In the genomic region with DNA sequence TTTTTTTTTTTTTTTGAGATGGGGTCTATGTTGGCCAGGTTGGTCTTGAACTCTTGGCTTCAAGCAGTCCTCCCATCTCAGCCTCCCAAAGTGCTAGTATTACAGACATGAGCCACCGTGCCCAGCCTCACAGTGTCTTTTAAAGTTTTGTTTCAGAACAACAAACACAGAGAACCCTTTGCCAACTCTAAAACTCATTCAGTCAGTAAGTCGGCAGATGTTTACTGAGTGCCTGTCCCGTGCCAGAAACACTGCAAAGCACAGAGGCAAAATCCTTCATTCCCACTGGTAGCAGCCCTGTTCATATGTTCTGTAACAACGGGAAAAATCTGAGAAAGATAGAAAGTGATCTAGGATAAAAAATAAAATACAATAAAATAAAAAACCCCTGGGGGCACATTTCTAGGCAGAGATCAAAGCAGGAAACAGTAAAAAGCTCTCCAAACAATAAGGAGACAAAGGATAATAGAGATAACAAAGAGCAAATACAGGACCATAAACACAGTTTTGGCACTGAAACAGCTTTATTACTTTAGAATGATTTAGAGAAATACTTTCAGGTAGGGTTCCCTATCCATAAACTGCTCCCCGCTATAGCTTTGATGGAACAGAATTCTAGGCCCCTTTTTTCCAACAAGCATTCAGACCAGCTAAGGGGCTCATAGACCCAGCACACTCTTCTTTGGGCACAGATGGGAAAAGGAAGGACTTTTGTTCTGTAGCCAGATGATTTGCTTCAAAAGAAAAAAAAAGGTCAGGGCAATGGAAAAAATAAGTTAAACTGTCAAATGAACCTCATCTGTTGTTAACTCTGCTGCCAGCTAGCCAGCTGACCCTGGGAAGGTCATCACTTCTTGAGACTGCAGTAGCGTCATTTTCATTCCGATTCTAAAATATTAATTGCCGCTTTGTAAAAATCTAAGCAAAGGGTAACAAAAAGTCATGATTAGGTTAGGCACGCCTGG, we compare ENCODE assay signal across 15 cellular contexts.
"Had no signal": no experiment of that assay in that cellular context is flagged by ENCODE, and none has a peak within 500 bp of the region (broad histone marks: within the 10 kb centered on the region; RNA-seq: fewer than 3 reads in every experiment).

No MANE protein-coding gene starts in this region.

- H3K27ac ChIP-seq: foreskin keratinocyte, stomach, testis had no signal

- DNase-seq: activated CD4-positive, alpha-beta memory T cell treated with anti-CD3 and anti-CD28 coated beads, Interleukin-2, amount 10 ng/mL, durations not matched to agents 7 days and 5 days; activated CD4-positive, alpha-beta T cell treated with anti-CD3 and anti-CD28 coated beads for 36 hours; activated effector memory CD4-positive, alpha-beta T cell treated with anti-CD3 and anti-CD28 coated beads, Interleukin-2, amount 50 U/mL, for 16 hours; activated T-cell treated with anti-CD3 and anti-CD28 coated beads, Interleukin-2, amount 50 U/mL, for 48 hours; midbrain; naive B cell; retina; stimulated activated CD4-positive, alpha-beta T cell treated with anti-CD3 and anti-CD28 coated beads, Interleukin-12 subunit alpha, Interleukin-12 subunit beta, amount 100 ng/mL, for 4 hours; stimulated activated CD4-positive, alpha-beta T cell treated with anti-CD3 and anti-CD28 coated beads, Interleukin-2, amount 100 ng/mL, for 24 hours; stomach; testis had no signal

- H3K27me3 Mint-ChIP-seq: activated CD4-positive, alpha-beta memory T cell treated with anti-CD3 and anti-CD28 coated beads, Interleukin-2, amount 10 ng/mL, durations not matched to agents 7 days and 5 days had no signal

- H3K36me3 ChIP-seq: stomach had no signal

- H3K4me1 Mint-ChIP-seq: activated CD4-positive, alpha-beta memory T cell treated with anti-CD3 and anti-CD28 coated beads, Interleukin-2, amount 10 ng/mL, durations not matched to agents 7 days and 5 days; activated CD4-positive, alpha-beta T cell treated with anti-CD3 and anti-CD28 coated beads for 36 hours; naive B cell had no signal

- H3K4me3 ChIP-seq: lung, stomach, testis had no signal

- H3K36me3 Mint-ChIP-seq: activated naive CD4-positive, alpha-beta T cell treated with anti-CD3 and anti-CD28 coated beads, Interleukin-2, amount 50 U/mL, for 72 hours; naive B cell had no signal

- H3K9me3 ChIP-seq: stomach, testis had no signal

- H3K27me3 ChIP-seq: foreskin keratinocyte, stomach, testis had no signal

- H3K4me3 Mint-ChIP-seq: activated CD4-positive, alpha-beta memory T cell treated with anti-CD3 and anti-CD28 coated beads, Interleukin-2, amount 10 ng/mL, durations not matched to agents 7 days and 5 days; activated CD4-positive, alpha-beta T cell treated with anti-CD3 and anti-CD28 coated beads for 36 hours; naive B cell; T-helper 1 cell treated with Interleukin-12 subunit alpha and Interleukin-12 subunit beta and Interleukin-4 antibody, amounts not matched to agents 30 μg/mL and 1 μg/mL, for 36 hours had no signal

- ATAC-seq: activated CD4-positive, alpha-beta T cell treated with anti-CD3 and anti-CD28 coated beads for 36 hours; activated naive CD4-positive, alpha-beta T cell treated with anti-CD3 and anti-CD28 coated beads, Interleukin-2, amount 50 U/mL, for 72 hours had no signal

- H3K27ac Mint-ChIP-seq: activated CD4-positive, alpha-beta memory T cell treated with anti-CD3 and anti-CD28 coated beads, Interleukin-2, amount 10 ng/mL, durations not matched to agents 7 days and 5 days; activated CD4-positive, alpha-beta T cell treated with anti-CD3 and anti-CD28 coated beads for 36 hours; activated naive CD4-positive, alpha-beta T cell treated with anti-CD3 and anti-CD28 coated beads, Interleukin-2, amount 50 U/mL, for 72 hours; naive B cell; T-helper 1 cell treated with Interleukin-12 subunit alpha and Interleukin-12 subunit beta and Interleukin-4 antibody, amounts not matched to agents 30 μg/mL and 1 μg/mL, for 36 hours had no signal

- H3K9me3 Mint-ChIP-seq: activated CD4-positive, alpha-beta memory T cell treated with anti-CD3 and anti-CD28 coated beads, Interleukin-2, amount 10 ng/mL, durations not matched to agents 7 days and 5 days; activated naive CD4-positive, alpha-beta T cell treated with anti-CD3 and anti-CD28 coated beads, Interleukin-2, amount 50 U/mL, for 72 hours; naive B cell; T-helper 1 cell treated with Interleukin-12 subunit alpha and Interleukin-12 subunit beta and Interleukin-4 antibody, amounts not matched to agents 30 μg/mL and 1 μg/mL, for 36 hours had no signal
